ENCODE assay signal across 12 cellular contexts in genomic region chr17:75664099-75664549, GRCh38. TPM values are rescaled to one million over a fixed set of nuclear protein-coding genes. Genes with fewer than 3 reads are reported as not detected.
A peak's percentile ranks its signal among the peaks of the same experiment; 100 is the strongest.
DNase-seq lines count a peak whose midpoint lies in the region; ATAC-seq and TF ChIP-seq lines count a peak whose summit lies in the region.
"Had no signal": no experiment of that assay in that cellular context is flagged by ENCODE, and none has a peak within 500 bp of the region (broad histone marks: within the 10 kb centered on the region; RNA-seq: fewer than 3 reads in every experiment).

No MANE protein-coding gene starts in this region.

- H3K9me3 ChIP-seq in OCI-LY1 (ENCODE audit: low read length) (no peaks in the 10 kb centered on the region), Caco-2 (no peaks in the 10 kb centered on the region)

- POLR2A ChIA-PET in Caco-2 (lab: Charles Lee) = interaction anchor here (0.6 kb wide), 1 partner anchor 18 kb away, joined by 3 read pairs; a partner anchor contains a TSS

- intact Hi-C loops in Caco-2 (cut with micrococcal nuclease; ENCODE audit: unreplicated experiment) = no loop called here

- peaks cover 46% of the 10 kb centered on the region for H3K4me1 ChIP-seq in OCI-LY1 (ENCODE audit: insufficient read depth, low read length, severe bottlenecking)
- peaks cover 13% of the 10 kb centered on the region for H3K4me1 ChIP-seq in Caco-2

- H3K9me3 Mint-ChIP-seq in nephron progenitor cell = no peaks in the 10 kb centered on the region
- no peaks in the 10 kb centered on the region for H3K9me3 Mint-ChIP-seq in Caco-2 (ENCODE audit: unreplicated experiment)
- H3K9me3 Mint-ChIP-seq: activated naive CD4-positive, alpha-beta T cell treated with anti-CD3 and anti-CD28 coated beads, Interleukin-2, amount 50 U/mL, for 24 hours; neural progenitor cell had no signal

- ATAC-seq in HG03039 (IDR thresholded peaks at IDR 0.05; ENCODE audit: unreplicated experiment) = peak; percentile 50

- H3K4me2 ChIP-seq in OCI-LY1 (ENCODE audit: low read length) = peak overlapping the region; percentile 92
- H3K4me2 ChIP-seq: neural progenitor cell had no signal

- H3K27me3 Mint-ChIP-seq in nephron progenitor cell (ENCODE audit: low read depth, poor library complexity) (no peaks in the 10 kb centered on the region), Caco-2 (ENCODE audit: insufficient read depth, unreplicated experiment) (no peaks in the 10 kb centered on the region)
- H3K27me3 Mint-ChIP-seq: activated naive CD4-positive, alpha-beta T cell treated with anti-CD3 and anti-CD28 coated beads, Interleukin-2, amount 50 U/mL, for 24 hours had no signal

- H3K27me3 ChIP-seq in OCI-LY1 (ENCODE audit: insufficient read depth, low read length) (no peaks in the 10 kb centered on the region), Caco-2 (replicated peaks; ENCODE audit: control insufficient read depth, insufficient read depth, low read length) (no peaks in the 10 kb centered on the region)
- H3K27me3 ChIP-seq: neural progenitor cell had no signal

- H3K4me3 ChIP-seq in OCI-LY1 (ENCODE audit: low read depth, low read length, poor library complexity, severe bottlenecking) (peak overlapping the region; percentile 95), Caco-2 (ENCODE audit: low read depth, low read length) (no peak overlapping the region)
- H3K4me3 ChIP-seq: neural progenitor cell had no signal

- H3K27ac ChIP-seq in OCI-LY1 (ENCODE audit: low read depth, low read length, poor library complexity, severe bottlenecking) = peak overlapping the region; percentile 95
- H3K27ac ChIP-seq: neural progenitor cell had no signal

- H3K36me3 Mint-ChIP-seq in nephron progenitor cell (ENCODE audit: low read depth) = peaks cover 24% of the 10 kb centered on the region
- H3K36me3 Mint-ChIP-seq in Caco-2 (ENCODE audit: insufficient read depth, unreplicated experiment) = peaks cover 25% of the 10 kb centered on the region

- peak; percentile 7 for TF ChIP-seq CTCF in GM13977 (IDR thresholded peaks at IDR 0.05; ENCODE audit: extremely low read depth, insufficient read depth, missing control alignments)
- no peak for TF ChIP-seq CTCF in GM20000 (IDR thresholded peaks at IDR 0.05; ENCODE audit: extremely low read depth, missing control alignments)
- no peak for TF ChIP-seq CTCF in OCI-LY1 (IDR thresholded peaks at IDR 0.05; ENCODE audit: low read length)
- TF ChIP-seq CTCF in nephron progenitor cell (IDR thresholded peaks at IDR 0.05) = no peak
- no peak for TF ChIP-seq CTCF in Caco-2 (IDR thresholded peaks at IDR 0.05; ENCODE audit: insufficient read depth in 1 of 2, low read depth in 1 of 2, low read length in 1 of 2, severe bottlenecking in 1 of 2, unreplicated experiment in 1 of 2)

- in situ Hi-C loops in GM13977 (cut with MboI; ENCODE audit: low pct_unique_long_range_greater_than_20kb, low sequenced_read_pairs, unreplicated experiment) = no loop called here

- H3K4me1 Mint-ChIP-seq in nephron progenitor cell (peaks cover 19% of the 10 kb centered on the region), Caco-2 (ENCODE audit: low read depth, unreplicated experiment) (no peaks in the 10 kb centered on the region)

- H4K20me1 ChIP-seq in OCI-LY1 (ENCODE audit: insufficient read depth, low read length) = no peaks in the 10 kb centered on the region

- H3K9ac ChIP-seq in OCI-LY1 (ENCODE audit: low read length) = no peak overlapping the region; the same call in 1 of the 2 replicates
- H3K9ac ChIP-seq: neural progenitor cell had no signal

- peaks cover 10% of the 10 kb centered on the region; the same call in 1 of the 2 replicates for H3F3A ChIP-seq in OCI-LY1 (ENCODE audit: insufficient read depth, low read length)

- peaks cover 44% of the 10 kb centered on the region for H3K36me3 ChIP-seq in OCI-LY1 (ENCODE audit: insufficient read depth, low read length)
- H3K36me3 ChIP-seq in Caco-2 (ENCODE audit: control insufficient read depth, insufficient read depth, low read length) = no peaks in the 10 kb centered on the region; the same call in 1 of the 2 replicates
- H3K36me3 ChIP-seq: neural progenitor cell had no signal

- no TSS peak for BruUV-seq in Caco-2 (replicated peaks; lab: Mats Ljungman, UMichigan)

- H3K4me3 Mint-ChIP-seq in nephron progenitor cell = no peak overlapping the region
- H3K4me3 Mint-ChIP-seq in Caco-2 (ENCODE audit: unreplicated experiment) = no peak overlapping the region
- H3K4me3 Mint-ChIP-seq: activated naive CD4-positive, alpha-beta T cell treated with anti-CD3 and anti-CD28 coated beads, Interleukin-2, amount 50 U/mL, for 24 hours; neural progenitor cell had no signal

- H3K79me2 ChIP-seq in OCI-LY1 (ENCODE audit: insufficient read depth, low read length) = peaks cover 28% of the 10 kb centered on the region

- DNase-seq in GM13977 (ENCODE audit: low spot score) = peak; percentile 57
- peak; percentile 52 for DNase-seq in GM20000 (ENCODE audit: low spot score)
- DNase-seq in CD1c-positive myeloid dendritic cell (ENCODE audit: extremely low spot score) = no peak
- DNase-seq in nephron progenitor cell = no peak
- no peak for DNase-seq in SKM-1 (lab: John Stamatoyannopoulos, UW; ENCODE audit: unreplicated experiment)
- no peak for DNase-seq in Caco-2
- DNase-seq: effector memory CD4-positive, alpha-beta T cell; OCI-M1 had no signal

- no peak overlapping the region for H2AFZ ChIP-seq in OCI-LY1 (ENCODE audit: low read length)
- H2AFZ ChIP-seq: neural progenitor cell had no signal

- CTCF ChIA-PET in Caco-2 (lab: Charles Lee) = no interaction called here

- no peaks in the 10 kb centered on the region for H3K9me2 ChIP-seq in OCI-LY1 (ENCODE audit: low read depth, low read length)

- no peak overlapping the region for H3K27ac Mint-ChIP-seq in nephron progenitor cell
- no peak overlapping the region for H3K27ac Mint-ChIP-seq in Caco-2 (ENCODE audit: unreplicated experiment)
- H3K27ac Mint-ChIP-seq: activated naive CD4-positive, alpha-beta T cell treated with anti-CD3 and anti-CD28 coated beads, Interleukin-2, amount 50 U/mL, for 24 hours; neural progenitor cell had no signal

RNA-seq across cellular contexts. Expression of gene RECQL5, which starts 2.8 kb away (rescaled TPM):
- 67.0 and 67.7 TPM in 2 replicates for total RNA-seq in Caco-2 (2022)

RNA-seq across cellular contexts. Expression of gene SAP30BP, which starts 3.0 kb away (rescaled TPM):
- 119 and 126 TPM in 2 replicates for total RNA-seq in Caco-2 (2022)

RNA-seq across cellular contexts. Expression of gene SMIM5, which starts 30.9 kb away (rescaled TPM):
- total RNA-seq in Caco-2 (2022) = 0.20 TPM in 1 of 2 replicates, not detected in the other

RNA-seq across cellular contexts. Expression of gene ITGB4, which starts 57.1 kb away (rescaled TPM):
- total RNA-seq in Caco-2 (2022) = 50.8 and 55.4 TPM in 2 replicates

Comparison
In these comparisons a context has a peak if more than half of its experiments do, and no peak if none do; other contexts are left out.
1. DNase-seq: peak in GM13977 (single experiment) and GM20000 (single experiment); none in CD1c-positive myeloid dendritic cell (single experiment), nephron progenitor cell (single experiment), SKM-1 (single experiment) and Caco-2 (0 of 2).